Comparison of ENCODE assay signal across 23 cellular contexts in the genomic region with DNA sequence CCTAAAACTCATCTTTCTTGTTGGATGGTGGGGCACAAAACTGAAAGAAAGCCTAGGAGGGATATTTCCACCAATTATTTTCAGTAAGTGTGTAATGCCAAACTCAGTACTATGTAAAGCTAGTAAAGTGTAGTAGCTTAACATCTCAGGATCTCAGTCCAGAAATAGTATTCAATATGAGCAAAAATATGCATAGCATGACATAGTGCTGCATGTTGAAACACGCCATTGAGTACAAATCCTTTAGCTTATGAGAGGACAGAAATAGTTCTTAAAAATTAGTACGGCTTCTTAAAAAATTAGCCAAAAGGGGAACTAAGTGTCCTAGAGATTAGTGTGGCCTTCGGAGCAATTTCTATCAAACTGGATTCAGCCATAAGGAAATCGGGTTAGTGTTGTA.
"Had no signal": no experiment of that assay in that cellular context is flagged by ENCODE, and none has a peak within 500 bp of the region (broad histone marks: within the 10 kb centered on the region; RNA-seq: fewer than 3 reads in every experiment).

No MANE protein-coding gene starts in this region.

- H3K27me3 Mint-ChIP-seq: T-cell had no signal

- H3K27ac Mint-ChIP-seq: activated naive CD8-positive, alpha-beta T cell treated with anti-CD3 and anti-CD28 coated beads for 36 hours; activated T-cell treated with anti-CD3 and anti-CD28 coated beads, Interleukin-2, amount 50 U/mL, for 24 hours; activated T-helper 17 cell treated with anti-CD3 and anti-CD28 coated beads, Interleukin-2, amount 50 U/mL, for 72 hours; effector memory CD8-positive, alpha-beta T cell; immature natural killer cell; natural killer cell treated with Interleukin-12 subunit alpha and Interleukin-12 subunit beta and Interleukin-15 and Interleukin-18, amount 100 ng/mL, for 72 hours; T-cell had no signal

- H3K9me3 Mint-ChIP-seq: activated naive CD8-positive, alpha-beta T cell treated with anti-CD3 and anti-CD28 coated beads for 36 hours; activated T-cell treated with anti-CD3 and anti-CD28 coated beads, Interleukin-2, amount 50 U/mL, for 24 hours; activated T-helper 17 cell treated with anti-CD3 and anti-CD28 coated beads, Interleukin-2, amount 50 U/mL, for 72 hours; effector memory CD8-positive, alpha-beta T cell; immature natural killer cell; natural killer cell treated with Interleukin-12 subunit alpha and Interleukin-12 subunit beta and Interleukin-15 and Interleukin-18, amount 100 ng/mL, for 72 hours; T-cell had no signal

- H3K4me1 Mint-ChIP-seq: immature natural killer cell, WTC11 had no signal

- H3K79me2 ChIP-seq: hepatocyte had no signal

- H3K36me3 Mint-ChIP-seq: activated naive CD8-positive, alpha-beta T cell treated with anti-CD3 and anti-CD28 coated beads for 36 hours; immature natural killer cell; natural killer cell treated with Interleukin-12 subunit alpha and Interleukin-12 subunit beta and Interleukin-15 and Interleukin-18, amount 100 ng/mL, for 72 hours; T-cell had no signal

- H3K9me3 ChIP-seq: colonic mucosa, left lung, pancreas, psoas muscle, upper lobe of left lung had no signal

- H3K36me3 ChIP-seq: colonic mucosa, left lung, pancreas, right atrium auricular region, upper lobe of left lung had no signal

- H3K4me1 ChIP-seq: colonic mucosa, left lung, pancreas, psoas muscle, right atrium auricular region, upper lobe of left lung had no signal

- H2AFZ ChIP-seq: hepatocyte had no signal

- H3K4me2 ChIP-seq: hepatocyte had no signal

- DNase-seq: activated CD8-positive, alpha-beta memory T cell treated with anti-CD3 and anti-CD28 coated beads for 24 hours; activated CD8-positive, alpha-beta memory T cell treated with anti-CD3 and anti-CD28 coated beads, Interleukin-2, amount 50 U/mL, for 4 hours; activated naive CD8-positive, alpha-beta T cell treated with anti-CD3 and anti-CD28 coated beads for 36 hours; activated T-cell treated with anti-CD3 and anti-CD28 coated beads, Interleukin-2, amount 50 U/mL, for 24 hours; colonic mucosa; dorsolateral prefrontal cortex; effector memory CD8-positive, alpha-beta T cell; foreskin melanocyte; immature natural killer cell; kidney glomerular epithelial cell; left lung; midbrain; pancreas; psoas muscle; stimulated activated CD4-positive, alpha-beta T cell treated with anti-CD3 and anti-CD28 coated beads, Interleukin-4, amount 100 ng/mL, for 24 hours; stimulated activated naive CD4-positive, alpha-beta T cell treated with Interleukin-2 at 50 U/mL for 16 hours; T-cell; upper lobe of left lung had no signal

- H3K27me3 ChIP-seq: colonic mucosa, dorsolateral prefrontal cortex, hepatocyte, left lung, pancreas, right atrium auricular region, upper lobe of left lung had no signal

- H3K4me3 ChIP-seq: colonic mucosa, dorsolateral prefrontal cortex, hepatocyte, left lung, pancreas, psoas muscle, right atrium auricular region, upper lobe of left lung had no signal

- H3K4me3 Mint-ChIP-seq: activated naive CD8-positive, alpha-beta T cell treated with anti-CD3 and anti-CD28 coated beads for 36 hours; activated T-cell treated with anti-CD3 and anti-CD28 coated beads, Interleukin-2, amount 50 U/mL, for 24 hours; activated T-helper 17 cell treated with anti-CD3 and anti-CD28 coated beads, Interleukin-2, amount 50 U/mL, for 72 hours; effector memory CD8-positive, alpha-beta T cell; immature natural killer cell; natural killer cell treated with Interleukin-12 subunit alpha and Interleukin-12 subunit beta and Interleukin-15 and Interleukin-18, amount 100 ng/mL, for 72 hours; T-cell; WTC11 had no signal

- H3K27ac ChIP-seq: colonic mucosa, dorsolateral prefrontal cortex, hepatocyte, left lung, pancreas, psoas muscle, right atrium auricular region, upper lobe of left lung had no signal
